Comparison of ENCODE assay signal across 10 cellular contexts in genomic region chr6:24899647-24900325, GRCh38. TPM values are rescaled to one million over a fixed set of nuclear protein-coding genes. Genes with fewer than 3 reads are reported as not detected.
DNase-seq lines count a peak whose midpoint lies in the region; ATAC-seq lines count a peak whose summit lies in the region.
"Had no signal": no experiment of that assay in that cellular context is flagged by ENCODE, and none has a peak within 500 bp of the region (broad histone marks: within the 10 kb centered on the region; RNA-seq: fewer than 3 reads in every experiment).

No MANE protein-coding gene starts in this region.

- peaks cover 18% of the 10 kb centered on the region for H3K36me3 ChIP-seq in CD8-positive, alpha-beta memory T cell (ENCODE audit: insufficient read depth, low read length)

- peak overlapping the region; percentile 81 to 96 (median 85) for H3K27ac Mint-ChIP-seq in CD8-positive, alpha-beta memory T cell
- H3K27ac Mint-ChIP-seq in activated naive CD4-positive, alpha-beta T cell treated with anti-CD3 and anti-CD28 coated beads, Interleukin-2, amount 50 U/mL, for 24 hours = peak overlapping the region; percentile 98

- CTCF ChIA-PET in CD8-positive, alpha-beta memory T cell (lab: Charles Lee) = interaction anchor here (0.7 to 5.2 kb wide), 11 partner anchors 10 to 118 kb away, joined by 3 to 46 read pairs (median 4); partner anchors contain the start of gene RIPOR2

- peak overlapping the region; percentile 10 to 58 (median 41) for H3K4me3 Mint-ChIP-seq in CD8-positive, alpha-beta memory T cell
- H3K4me3 Mint-ChIP-seq in activated naive CD4-positive, alpha-beta T cell treated with anti-CD3 and anti-CD28 coated beads, Interleukin-2, amount 50 U/mL, for 24 hours = peak overlapping the region; percentile 79

- H3K9me3 Mint-ChIP-seq in CD8-positive, alpha-beta memory T cell = no peaks in the 10 kb centered on the region
- H3K9me3 Mint-ChIP-seq in activated naive CD4-positive, alpha-beta T cell treated with anti-CD3 and anti-CD28 coated beads, Interleukin-2, amount 50 U/mL, for 24 hours = no peaks in the 10 kb centered on the region

- POLR2A ChIA-PET in CD8-positive, alpha-beta memory T cell (lab: Charles Lee) = interaction anchor here (0.6 to 1.8 kb wide), 7 partner anchors 9 to 379 kb away, joined by 3 to 11 read pairs (median 3); partner anchors contain the start of gene CARMIL1

- peaks cover 85 to 97% (median 96%) of the 10 kb centered on the region in 3 donors for H3K4me1 Mint-ChIP-seq in CD8-positive, alpha-beta memory T cell
- peaks cover 89% of the 10 kb centered on the region for H3K4me1 Mint-ChIP-seq in activated naive CD4-positive, alpha-beta T cell treated with anti-CD3 and anti-CD28 coated beads, Interleukin-2, amount 50 U/mL, for 24 hours

- no peak overlapping the region for H3K4me3 ChIP-seq in CD8-positive, alpha-beta memory T cell (ENCODE audit: low read length)

- no peak for ATAC-seq in HG03457 (IDR thresholded peaks at IDR 0.05; ENCODE audit: unreplicated experiment)
- ATAC-seq: esophagus mucosa had no signal

- no peaks in the 10 kb centered on the region for H3K9me3 ChIP-seq in CD8-positive, alpha-beta memory T cell (ENCODE audit: low read length)

- peaks cover 78% of the 10 kb centered on the region for H3K4me1 ChIP-seq in CD8-positive, alpha-beta memory T cell (ENCODE audit: insufficient read depth, low read length)

- H3K27me3 ChIP-seq in CD8-positive, alpha-beta memory T cell (ENCODE audit: insufficient read depth, low read length, poor library complexity, severe bottlenecking) = no peaks in the 10 kb centered on the region

- H3K36me3 Mint-ChIP-seq in CD8-positive, alpha-beta memory T cell = peaks cover 20 to 87% (median 40%) of the 10 kb centered on the region in 3 donors
- H3K36me3 Mint-ChIP-seq in activated naive CD4-positive, alpha-beta T cell treated with anti-CD3 and anti-CD28 coated beads, Interleukin-2, amount 50 U/mL, for 24 hours = peaks cover 18% of the 10 kb centered on the region

- no peaks in the 10 kb centered on the region for H3K27me3 Mint-ChIP-seq in CD8-positive, alpha-beta memory T cell
- no peaks in the 10 kb centered on the region for H3K27me3 Mint-ChIP-seq in activated naive CD4-positive, alpha-beta T cell treated with anti-CD3 and anti-CD28 coated beads, Interleukin-2, amount 50 U/mL, for 24 hours

- no peak overlapping the region for H3K27ac ChIP-seq in CD8-positive, alpha-beta memory T cell (ENCODE audit: low read depth, low read length)
- no peak overlapping the region for H3K27ac ChIP-seq in substantia nigra (ENCODE audit: low read depth, low read length, poor library complexity, severe bottlenecking)

- peak in 1 of 5 donors; percentile 76 for DNase-seq in CD8-positive, alpha-beta memory T cell
- peak; percentile 74 for DNase-seq in NCI-H69 (lab: John Stamatoyannopoulos, UW)
- DNase-seq in occipital lobe (lab: John Stamatoyannopoulos, UW) = peak; percentile 54
- DNase-seq in kidney glomerular epithelial cell (lab: John Stamatoyannopoulos, UW) = no peak
- no peak for DNase-seq in substantia nigra (lab: John Stamatoyannopoulos, UW)
- no peak for DNase-seq in NCI-H1105 treated with DMSO at 0.1 percent for 48 hours (lab: John Stamatoyannopoulos, UW)
- DNase-seq: kidney had no signal

RNA-seq across cellular contexts. Expression of gene RIPOR2, which starts 36.0 kb away (rescaled TPM):
- total RNA-seq in CD8-positive, alpha-beta memory T cell = 10 to 100 TPM; 54.4 to 58.2 TPM
- 427 TPM for polyA plus RNA-seq in CD8-positive, alpha-beta memory T cell
- total RNA-seq in occipital lobe = 17.8 TPM

Comparison
In these comparisons a context has a peak if more than half of its experiments do, and no peak if none do; other contexts are left out.
1. DNase-seq: peak in NCI-H69 (single experiment) and occipital lobe (single experiment); none in kidney glomerular epithelial cell (single experiment), substantia nigra (0 of 49) and NCI-H1105 treated with DMSO at 0.1 percent for 48 hours (single experiment).